Comparison of ENCODE assay signal across 26 cellular contexts in genomic region chr2:110735366-110735765, GRCh38. TPM values are rescaled to one million over a fixed set of nuclear protein-coding genes. Genes with fewer than 3 reads are reported as not detected.
DNase-seq lines count a peak whose midpoint lies in the region; ATAC-seq, FAIRE-seq and TF ChIP-seq lines count a peak whose summit lies in the region.
"Had no signal": no experiment of that assay in that cellular context is flagged by ENCODE, and none has a peak within 500 bp of the region (broad histone marks: within the 10 kb centered on the region; RNA-seq: fewer than 3 reads in every experiment).

No MANE protein-coding gene starts in this region.

- no peak overlapping the region for H2BK5ac ChIP-seq in H9 (ENCODE audit: insufficient read length, low read length)

- H3K9me3 ChIP-seq in A549 (peaks cover 2% of the 10 kb centered on the region; the same call in 1 of the 3 replicates), H9 (ENCODE audit: control insufficient read depth, low read depth, low read length) (no peaks in the 10 kb centered on the region), PC-9 (ENCODE audit: insufficient read depth, low read depth) (no peaks in the 10 kb centered on the region)

- no peak overlapping the region for H3K4ac ChIP-seq in H9 (ENCODE audit: low read depth, low read length)

- H3K27me3 ChIP-seq in H9 (ENCODE audit: insufficient read depth, low read length) (peaks cover 3% of the 10 kb centered on the region; the same call in 1 of the 2 replicates), PC-9 (ENCODE audit: insufficient read depth, low read depth) (no peaks in the 10 kb centered on the region)

- peak overlapping the region; percentile 15 for H3K9ac ChIP-seq in H9 (ENCODE audit: extremely low read depth, insufficient read length, low read length)

- H3K4me1 Mint-ChIP-seq in H9: peaks cover 78 to 79% of the 10 kb centered on the region in 2 experiments

- no peak overlapping the region for H3K23ac ChIP-seq in H9 (ENCODE audit: insufficient read length, low read depth, low read length)

- BruUV-seq in PC-9 (replicated peaks; lab: Mats Ljungman, UMichigan): no TSS peak

- no peak overlapping the region for H3K18ac ChIP-seq in H9 (ENCODE audit: insufficient read length, low read depth, low read length)

- H4K5ac ChIP-seq in H9 (ENCODE audit: insufficient read length, low read depth, low read length): no peak overlapping the region

- H2AK5ac ChIP-seq in H9 (ENCODE audit: insufficient read length, low read length): no peak overlapping the region

- peaks cover 22% of the 10 kb centered on the region; the same call in 1 of the 2 replicates for H3F3A ChIP-seq in PC-9 (ENCODE audit: insufficient read depth, low read depth)

- no peak overlapping the region for H3K14ac ChIP-seq in H9 (ENCODE audit: insufficient read depth, low read length)

- CTCF ChIA-PET in A549 (lab: Yijun Ruan, JAX): interaction anchor here (1.1 to 1.4 kb wide), 2 partner anchors 13 to 20 kb away, joined by 3 to 7 read pairs; no protein-coding TSS in a partner anchor
- CTCF ChIA-PET in PC-9 (lab: Charles Lee): interaction anchor here (0.6 kb wide), 1 partner anchor 9 kb away, joined by 3 read pairs; no protein-coding TSS in a partner anchor

- no peak overlapping the region for H3K56ac ChIP-seq in H9 (ENCODE audit: insufficient read length, low read depth, low read length)

- FAIRE-seq in A549 (lab: Jason Lieb, UNC): no peak

- peaks cover 4 to 7% of the 10 kb centered on the region in 2 experiments for H3K9me3 Mint-ChIP-seq in H9
- H3K9me3 Mint-ChIP-seq: CD8-positive, alpha-beta T cell; HFFc6 had no signal

- H3K4me1 ChIP-seq in A549 (peaks cover 9% of the 10 kb centered on the region; the same call in 2 of the 3 replicates), H9 (ENCODE audit: insufficient read depth, low read length) (peaks cover 16% of the 10 kb centered on the region), PC-9 (replicated peaks; ENCODE audit: insufficient read depth) (peaks cover 45% of the 10 kb centered on the region)

- TF ChIP-seq CTCF in A549 (IDR thresholded peaks at IDR 0.05) (no peak), H9 (conservative IDR thresholded peaks at IDR 0.05) (no peak), PC-9 (conservative IDR thresholded peaks at IDR 0.05) (no peak)

- H3K4me3 ChIP-seq in A549 (no peak overlapping the region), PC-9 (peak overlapping the region; percentile 28; the same call in 1 of the 2 replicates)
- H3K4me3 ChIP-seq: gastroesophageal sphincter, right atrium auricular region had no signal

- H3K36me3 ChIP-seq in PC-9 (ENCODE audit: low read depth): no peaks in the 10 kb centered on the region
- H3K36me3 ChIP-seq: gastroesophageal sphincter, right atrium auricular region had no signal

- H2AFZ ChIP-seq in H9 (ENCODE audit: low read length) (no peak overlapping the region), PC-9 (no peak overlapping the region)

- DNase-seq in A549 (ENCODE audit: low read depth in 1 of 2, low spot score in 1 of 2) (peak in 1 of 2 experiments; percentile 19), H9 (no peak), PC-9 (peak in 1 of 2 experiments; percentile 83), iPS-NIHi7 (ENCODE audit: extremely low spot score) (peak; percentile 46), CD1c-positive myeloid dendritic cell (ENCODE audit: extremely low spot score) (no peak), NCI-H2227 (lab: John Stamatoyannopoulos, UW; ENCODE audit: unreplicated experiment) (no peak), NCI-H2227 treated with DMSO at 0.1 percent for 48 hours (lab: John Stamatoyannopoulos, UW) (no peak)
- DNase-seq: activated effector memory CD4-positive, alpha-beta T cell treated with Interleukin-2 at 50 U/mL for 16 hours; CD8-positive, alpha-beta T cell; HFFc6; NCI-H1694 treated with DMSO at 0.1 percent for 48 hours; NCI-H524 treated with DMSO at 0.1 percent for 48 hours; occipital lobe; OCI-M1; stimulated activated CD4-positive, alpha-beta T cell treated with anti-CD3 and anti-CD28 coated beads, Interleukin-15, amount 100 ng/mL, for 24 hours; stimulated activated naive CD4-positive, alpha-beta T cell treated with Interleukin-2 at 50 U/mL for 16 hours; T-helper 2 cell had no signal

- no peak for TF ChIP-seq POLR2A in A549 (IDR thresholded peaks at IDR 0.05; ENCODE audit: low read length)

- no peak overlapping the region for H4K8ac ChIP-seq in H9 (replicated peaks; ENCODE audit: insufficient read length, low read depth, low read length)

- peaks cover 12% of the 10 kb centered on the region for H3K27me3 Mint-ChIP-seq in H9 (ENCODE audit: low read depth)

- peaks cover 8% of the 10 kb centered on the region for H3K23me2 ChIP-seq in H9 (ENCODE audit: insufficient read length, low read depth, low read length, poor library complexity, severe bottlenecking)

- ATAC-seq in A549: peak; percentile 61 to 68
- ATAC-seq in GM21737 (IDR thresholded peaks at IDR 0.05; ENCODE audit: unreplicated experiment): no peak
- ATAC-seq: activated CD4-positive, CD25-positive, alpha-beta regulatory T cell treated with anti-CD3 and anti-CD28 coated beads, Interleukin-2, amount 50 U/mL, for 24 hours; CD8-positive, alpha-beta T cell; gastroesophageal sphincter had no signal

- H3K9me2 ChIP-seq in PC-9 (ENCODE audit: insufficient read depth): no peaks in the 10 kb centered on the region

- POLR2A ChIA-PET in A549 (lab: Yijun Ruan, JAX): no interaction called here
- POLR2A ChIA-PET in PC-9 (lab: Charles Lee; ENCODE audit: unreplicated experiment): no interaction called here

- H3K4me2 ChIP-seq in A549 (no peak overlapping the region), H9 (ENCODE audit: insufficient read depth, insufficient read length, low read length) (no peak overlapping the region), PC-9 (peak overlapping the region; percentile 86)

- H2BK12ac ChIP-seq in H9 (ENCODE audit: insufficient read length, low read depth, low read length): no peak overlapping the region

- no peaks in the 10 kb centered on the region for H4K20me1 ChIP-seq in H9 (ENCODE audit: control insufficient read depth, insufficient read depth, insufficient read length)
- H4K20me1 ChIP-seq in PC-9 (ENCODE audit: insufficient read depth): no peaks in the 10 kb centered on the region

- H2BK15ac ChIP-seq in H9 (ENCODE audit: low read depth, low read length): no peak overlapping the region

- H3K79me1 ChIP-seq in H9 (ENCODE audit: insufficient read depth, low read depth, low read length, poor library complexity, severe bottlenecking): no peaks in the 10 kb centered on the region

- H4K91ac ChIP-seq in H9 (ENCODE audit: insufficient read length, low read depth, low read length): no peak overlapping the region

- H3K79me2 ChIP-seq in H9 (ENCODE audit: insufficient read depth, low read length): peaks cover 3% of the 10 kb centered on the region; the same call in 1 of the 2 replicates
- peaks cover 61% of the 10 kb centered on the region for H3K79me2 ChIP-seq in PC-9 (ENCODE audit: low read depth)

- H2BK120ac ChIP-seq in H9 (ENCODE audit: low read depth, low read length, poor library complexity, severe bottlenecking): no peak overlapping the region

- intact Hi-C loops in PC-9 (cut with micrococcal nuclease; ENCODE audit: unreplicated experiment): no loop called here

- H3K36me3 Mint-ChIP-seq in H9 (ENCODE audit: insufficient read depth in 1 of 3, low read depth in 3 of 3): peaks cover 17 to 52% (median 33%) of the 10 kb centered on the region in 3 experiments
- H3K36me3 Mint-ChIP-seq: CD8-positive, alpha-beta T cell had no signal

- H3K27ac Mint-ChIP-seq in H9: peak overlapping the region; percentile 28 to 63 (median 55); a peak in 5 of 7 replicates
- H3K27ac Mint-ChIP-seq: CD8-positive, alpha-beta T cell; HFFc6 had no signal

- H2BK20ac ChIP-seq in H9 (ENCODE audit: low read depth, low read length, poor library complexity, severe bottlenecking): no peak overlapping the region

- H3K4me3 Mint-ChIP-seq in H9: peak overlapping the region; percentile 10 to 26; a peak in 2 of 5 replicates
- H3K4me3 Mint-ChIP-seq: CD8-positive, alpha-beta T cell; HFFc6 had no signal

- H3K27ac ChIP-seq in A549 (no peak overlapping the region), H9 (ENCODE audit: insufficient read length, low read depth, low read length) (no peak overlapping the region), PC-9 (peak overlapping the region; percentile 48)
- H3K27ac ChIP-seq: gastroesophageal sphincter, right atrium auricular region had no signal

- WGBS in A549 (ENCODE audit: missing lambda C conversion rate): 3% methylated on average over 4 of the region's 4 CpGs
- WGBS in H9 (ENCODE audit: extremely low coverage, insufficient read length, low lambda C conversion rate): no CpG with 5 or more reads among the region's 4 CpGs

- TF ChIP-seq RAD21 in A549 (conservative IDR thresholded peaks at IDR 0.05 in 1 of 2, IDR thresholded peaks at IDR 0.05 in 1 of 2): no peak

- no peak overlapping the region for H3T11ph ChIP-seq in H9 (ENCODE audit: low read length)

- no peak for TF ChIP-seq EP300 in A549 (IDR thresholded peaks at IDR 0.05)

TF ChIP-seq in A549, 52 proteins besides CTCF, POLR2A, EP300 and RAD21:
- TF ChIP-seq ESRRA (IDR thresholded peaks at IDR 0.05; ENCODE audit: borderline replicate concordance, low read length) (no peak), CEBPB (IDR thresholded peaks at IDR 0.05) (0 out of 4 replicates have a peak, but pooled peaks of 1 of the 2 experiments have one; percentile 12), NFE2L2 (conservative IDR thresholded peaks at IDR 0.05; ENCODE audit: low read length) (no peak)

RNA-seq across cellular contexts. Expression of gene ACOXL, which starts 3.0 kb away (rescaled TPM):
- polyA plus RNA-seq in A549 (2011; rRNA removed) (not detected in 2 replicates), A549 (2017; fragmentation: RNase III; extraction: RNeasy Plus Mini Kit Qiagen cat#74134 plus additional on column Dnase treatment) (0.05 TPM in 1 of 3 replicates, not detected in the others)
- polyA plus RNA-seq in A549 (2012; cell fraction: cytosol; rRNA removed): 0.03 TPM in 1 of 2 replicates, not detected in the other
- polyA plus RNA-seq in A549 (2012; cell fraction: nucleus; rRNA removed): 0.05 TPM in 2 replicates
- polyA minus RNA-seq in A549 (2011; rRNA and poly(A)+ RNA removed): not detected in 2 replicates
- total RNA-seq in H9 (2021) (33.3 and 37.6 TPM in 2 replicates), PC-9 (2021) (9.1 and 10.7 TPM in 2 replicates)
- total RNA-seq: CD8-positive, alpha-beta T cell; dermis microvascular lymphatic vessel endothelial cell; gastroesophageal sphincter; HFFc6; HT1080; M059J; occipital lobe; SK-MEL-5 had no signal
- polyA plus RNA-seq: AG04450 had no signal

RNA-seq across cellular contexts. Expression of gene BUB1, which starts 57.5 kb away (rescaled TPM):
- polyA plus RNA-seq in A549 (2011; rRNA removed) (54.5 and 65.5 TPM in 2 replicates), A549 (2017; fragmentation: RNase III; extraction: RNeasy Plus Mini Kit Qiagen cat#74134 plus additional on column Dnase treatment) (36.9 to 44.0 TPM (median 38.2 TPM) in 3 replicates)
- polyA plus RNA-seq in A549 (2012; cell fraction: cytosol; rRNA removed): 21.3 and 23.4 TPM in 2 replicates
- 28.2 and 38.4 TPM in 2 replicates for polyA plus RNA-seq in A549 (2012; cell fraction: nucleus; rRNA removed)
- polyA minus RNA-seq in A549 (2011; rRNA and poly(A)+ RNA removed): 42.5 and 47.1 TPM in 2 replicates
- total RNA-seq in H9 (2021) (129 and 144 TPM in 2 replicates), PC-9 (2021) (45.7 and 74.6 TPM in 2 replicates)
